8 cellular contexts compared by ENCODE assay signal in the genomic region with DNA sequence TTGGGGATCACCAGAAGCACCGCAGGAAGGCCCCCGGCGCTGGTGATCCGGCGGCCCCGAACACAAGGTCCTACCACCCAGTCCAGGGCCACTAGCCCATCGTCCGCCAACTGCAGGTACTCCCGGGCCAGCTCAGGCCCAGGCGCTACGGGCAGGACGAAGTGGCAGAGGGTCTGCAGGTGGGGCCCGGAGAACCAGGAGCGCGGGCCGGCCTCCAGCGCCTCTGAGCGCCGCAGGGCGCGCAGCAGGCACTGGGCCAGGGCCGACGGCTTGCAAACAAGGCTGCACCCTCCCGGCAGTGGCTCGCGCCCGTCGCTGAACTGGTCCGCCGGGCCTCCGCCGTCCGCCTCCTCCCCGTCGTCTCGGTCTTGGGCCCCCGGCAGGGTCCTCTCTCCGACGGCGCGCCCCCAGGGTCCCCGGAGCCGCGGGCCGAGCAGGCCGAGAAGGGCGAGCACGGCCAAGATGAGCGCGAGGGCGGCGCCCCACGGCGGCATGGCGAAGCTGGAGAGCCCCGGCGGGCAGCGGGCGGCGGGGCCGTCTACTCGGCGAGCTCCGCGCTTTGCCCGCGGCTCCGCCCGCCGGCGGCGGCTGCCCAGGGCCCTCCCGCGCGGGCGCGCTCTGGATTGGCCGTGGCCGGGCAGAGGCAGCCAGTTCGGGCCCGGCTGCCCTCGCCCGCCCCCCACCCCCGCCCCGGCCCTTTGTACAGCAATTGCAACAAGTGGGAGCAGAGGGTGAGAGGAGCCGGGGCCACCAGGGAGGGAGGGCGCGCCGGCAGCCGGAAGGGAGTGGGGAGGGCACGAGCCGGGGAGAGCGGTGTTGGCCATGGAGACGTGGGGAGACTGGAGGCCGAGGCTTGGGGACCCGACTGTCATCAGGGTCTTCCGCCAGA. TPM values are rescaled to one million over a fixed set of nuclear protein-coding genes. Genes with fewer than 3 reads are reported as not detected.
DNase-seq lines count a peak whose midpoint lies in the region; ATAC-seq and TF ChIP-seq lines count a peak whose summit lies in the region.

ABHD15 (minus strand) TSS at position 565 of the 889 bp plus-strand sequence; CDS start at position 494, 71 bp downstream.

- peaks cover 4% of the 10 kb centered on the region for H3K4me1 ChIP-seq in prostate gland (replicated peaks)

- H3K9me3 ChIP-seq in prostate gland, result no peaks in the 10 kb centered on the region

- intact Hi-C loops in left ventricle myocardium superior (cut with micrococcal nuclease) (no loop called here), prostate gland (cut with DNase I) (no loop called here)

- TF ChIP-seq CTCF in prostate gland (IDR thresholded peaks at IDR 0.05), result no peak

- peak within 1 kb of the TSS; percentile 61 to 62 for H3K4me3 ChIP-seq in prostate gland

- no peaks in the 10 kb centered on the region for H3K36me3 ChIP-seq in prostate gland

- H3K27ac ChIP-seq in prostate gland, result peak within 1 kb of the TSS; percentile 85 to 90

- ATAC-seq in left ventricle myocardium superior (peak; percentile 57), GM18870 (IDR thresholded peaks at IDR 0.05; ENCODE audit: unreplicated experiment) (no peak)

- TF ChIP-seq POLR2A in GM18526 (IDR thresholded peaks at IDR 0.05; ENCODE audit: extremely low read depth, insufficient read length) (peak; percentile 2), prostate gland (IDR thresholded peaks at IDR 0.05) (peak; percentile 15)

- no peaks in the 10 kb centered on the region for H3K27me3 ChIP-seq in prostate gland (replicated peaks; ENCODE audit: insufficient read depth)

- DNase-seq in AG08396 (ENCODE audit: low spot score), result peak; percentile 92
- DNase-seq in KG1 (lab: John Stamatoyannopoulos, UW), result peak; percentile 41
- DNase-seq in SKM-1 treated with dmso at 0.1 percent for 144 hours (lab: John Stamatoyannopoulos, UW; ENCODE audit: unreplicated experiment), result peak; percentile 57
- peak in 31 of 56 donors; percentile 29 to 76 (median 56) for DNase-seq in amygdala (lab: John Stamatoyannopoulos, UW)
- peak; percentile 86 for DNase-seq in left ventricle myocardium superior
- peak; percentile 53 for DNase-seq in prostate gland (ENCODE audit: low spot score)

- 6% methylated on average over 49 of the region's 97 CpGs for WGBS in prostate gland

RNA-seq across cellular contexts. Expression of gene ABHD15, which starts in this region (rescaled TPM):
- total RNA-seq in left ventricle myocardium superior (6.4 TPM), prostate gland (10 to 100 TPM in 1 of 2 donors, 1 to 10 TPM in 1; 9.1 to 14.8 TPM)

Comparison
In these comparisons a context has a peak if more than half of its experiments do, and no peak if none do; other contexts are left out.
1. DNase-seq: peak in every context shown above with its lines; median percentile 92 in AG08396; 86 in left ventricle myocardium superior; 57 in SKM-1 treated with dmso at 0.1 percent for 144 hours; 56 in amygdala; 53 in prostate gland; 41 in KG1.